ENCODE assay signal across 9 cellular contexts in genomic region chr15:33154366-33155166, GRCh38. TPM values are rescaled to one million over a fixed set of nuclear protein-coding genes. Genes with fewer than 3 reads are reported as not detected.
DNase-seq lines count a peak whose midpoint lies in the region; ATAC-seq and TF ChIP-seq lines count a peak whose summit lies in the region.
"Had no signal": no experiment of that assay in that cellular context is flagged by ENCODE, and none has a peak within 500 bp of the region (broad histone marks: within the 10 kb centered on the region; RNA-seq: fewer than 3 reads in every experiment).

No MANE protein-coding gene starts in this region.

- TF ChIP-seq CTCF in SK-N-SH (IDR thresholded peaks at IDR 0.05): no peak
- no peak for TF ChIP-seq CTCF in gastroesophageal sphincter (IDR thresholded peaks at IDR 0.05)

- peak overlapping the region; percentile 51 to 64; a peak in 3 of 4 replicates for H3K4me3 ChIP-seq in SK-N-SH (ENCODE audit: low read depth in 2 of 2, low read length in 1 of 2)
- peak overlapping the region in 1 of 2 donors; percentile 31 for H3K4me3 ChIP-seq in gastroesophageal sphincter
- H3K4me3 ChIP-seq: PC-9 had no signal

- H2AFZ ChIP-seq in SK-N-SH (ENCODE audit: low read depth): no peak overlapping the region
- H2AFZ ChIP-seq: PC-9 had no signal

- H3K9me2 ChIP-seq in SK-N-SH: no peaks in the 10 kb centered on the region

- H3K27me3 ChIP-seq in SK-N-SH (ENCODE audit: insufficient read depth) (no peaks in the 10 kb centered on the region), gastroesophageal sphincter (no peaks in the 10 kb centered on the region)

- DNase-seq in EH (ENCODE audit: low read depth) (peak; percentile 90), SK-N-SH (no peak), retina (peak; percentile 23), germinal center (ENCODE audit: low spot score) (no peak)

- H3K79me2 ChIP-seq in SK-N-SH (ENCODE audit: insufficient read depth): peaks cover 73% of the 10 kb centered on the region

- POLR2A ChIA-PET in SK-N-SH (lab: Yijun Ruan, JAX): no interaction called here

- peak overlapping the region; percentile 74 for H3K4me2 ChIP-seq in SK-N-SH
- H3K4me2 ChIP-seq: PC-9 had no signal

- H3K4me1 ChIP-seq in SK-N-SH (ENCODE audit: control insufficient read depth in 1 of 2, insufficient read depth in 2 of 2, low read depth in 1 of 2, low read length in 1 of 2) (peaks cover 6 to 17% of the 10 kb centered on the region in 2 experiments), gastroesophageal sphincter (no peaks in the 10 kb centered on the region)

- H4K20me1 ChIP-seq in SK-N-SH (ENCODE audit: insufficient read depth): no peaks in the 10 kb centered on the region; the same call in 1 of the 2 replicates

- TF ChIP-seq POLR2A in gastroesophageal sphincter (IDR thresholded peaks at IDR 0.05): no peak

- peaks cover 35% of the 10 kb centered on the region for H3F3A ChIP-seq in SK-N-SH (replicated peaks; ENCODE audit: insufficient read depth)

- no peak for TF ChIP-seq RAD21 in SK-N-SH (IDR thresholded peaks at IDR 0.05; ENCODE audit: low read length)

- ATAC-seq in gastroesophageal sphincter: peak; percentile 70
- ATAC-seq in HG02938 (IDR thresholded peaks at IDR 0.05; ENCODE audit: unreplicated experiment): no peak
- ATAC-seq in GM21423 (IDR thresholded peaks at IDR 0.05; ENCODE audit: unreplicated experiment): no peak
- ATAC-seq in GM18907 (IDR thresholded peaks at IDR 0.05; ENCODE audit: unreplicated experiment): no peak

- TF ChIP-seq EP300 in SK-N-SH (IDR thresholded peaks at IDR 0.05; ENCODE audit: borderline replicate concordance in 1 of 2, low read depth in 1 of 2, low read length in 1 of 2) (peak; percentile 64 to 93), gastroesophageal sphincter (IDR thresholded peaks at IDR 0.05) (no peak)

- H3K9me3 ChIP-seq in SK-N-SH (no peaks in the 10 kb centered on the region), gastroesophageal sphincter (no peaks in the 10 kb centered on the region)

- peak overlapping the region; percentile 88 for H3K9ac ChIP-seq in SK-N-SH

- WGBS in SK-N-SH (ENCODE audit: low lambda C conversion rate): 26% methylated on average over 13 of the region's 13 CpGs
- WGBS in gastroesophageal sphincter (ENCODE audit: low coverage in 1 of 2), 2 donors: 64 to 68% methylated on average over 6 to 10 of the region's 13 CpGs

- H3K36me3 ChIP-seq in SK-N-SH (replicated peaks in 1 of 2; ENCODE audit: control insufficient read depth in 1 of 2, insufficient read depth in 2 of 2, low read length in 1 of 2): peaks cover 0 to 8% of the 10 kb centered on the region in 2 experiments
- H3K36me3 ChIP-seq in gastroesophageal sphincter: no peaks in the 10 kb centered on the region

- H3K27ac ChIP-seq in SK-N-SH (ENCODE audit: low read depth in 2 of 2, low read length in 1 of 2) (peak overlapping the region; percentile 64 to 99; a peak in 3 of 4 replicates), gastroesophageal sphincter (peak overlapping the region in 2 of 4 donors; percentile 37 to 56)
- H3K27ac ChIP-seq: PC-9 had no signal

- CTCF ChIA-PET in SK-N-SH (lab: Yijun Ruan, JAX): interaction anchor here (0.9 to 1.1 kb wide), 2 partner anchors 546 to 547 kb away, joined by 3 read pairs; no protein-coding TSS in a partner anchor

TF ChIP-seq in SK-N-SH, 30 proteins besides CTCF, POLR2A, EP300 and RAD21 (continues in another document):
- no peak for TF ChIP-seq NRF1 (IDR thresholded peaks at IDR 0.05; ENCODE audit: low read depth, low read length)
- no peak for TF ChIP-seq EZH2phosphoT487 (IDR thresholded peaks at IDR 0.05; ENCODE audit: borderline replicate concordance, low read depth)
- peak; percentile 89 for TF ChIP-seq FOXM1 (IDR thresholded peaks at IDR 0.05; ENCODE audit: low read depth)
- TF ChIP-seq TCF12 (IDR thresholded peaks at IDR 0.05): peak; percentile 94
- no peak for TF ChIP-seq REST (IDR thresholded peaks at IDR 0.05; ENCODE audit: low read depth, low read length)
- no peak for TF ChIP-seq FOXJ3 (CRISPR knock-in tag; IDR thresholded peaks at IDR 0.05)
- TF ChIP-seq SIN3A (IDR thresholded peaks at IDR 0.05; ENCODE audit: borderline replicate concordance, low read depth, low read length): peak; percentile 86
- TF ChIP-seq PBX3 (IDR thresholded peaks at IDR 0.05): peak; percentile 97
- TF ChIP-seq SMC3 (IDR thresholded peaks at IDR 0.05; ENCODE audit: low read depth, low read length): no peak
- peak; percentile 80 for TF ChIP-seq MAX (IDR thresholded peaks at IDR 0.05; ENCODE audit: low read depth)
- peak; percentile 94 for TF ChIP-seq TAF1 (IDR thresholded peaks at IDR 0.05; ENCODE audit: borderline replicate concordance, low read depth, low read length)
- TF ChIP-seq RXRA (IDR thresholded peaks at IDR 0.05; ENCODE audit: borderline replicate concordance, low read depth): 0 out of 2 replicates have a peak, but pooled peaks have one; percentile 75
- TF ChIP-seq USF1 (IDR thresholded peaks at IDR 0.05; ENCODE audit: borderline replicate concordance, low read depth): peak; percentile 71
- TF ChIP-seq JUND (IDR thresholded peaks at IDR 0.05): peak; percentile 87
- peak; percentile 68; the same call in 1 of the 2 replicates for TF ChIP-seq YY1 (IDR thresholded peaks at IDR 0.05; ENCODE audit: low read depth)
- TF ChIP-seq RFX5 (IDR thresholded peaks at IDR 0.05; ENCODE audit: low read length): no peak
- no peak for TF ChIP-seq GATA2 (CRISPR knock-in tag; IDR thresholded peaks at IDR 0.05)
- peak; percentile 73; the same call in 1 of the 2 replicates for TF ChIP-seq MEF2A (IDR thresholded peaks at IDR 0.05; ENCODE audit: borderline replicate concordance, low read depth)
- peak; percentile 75 for TF ChIP-seq FOSL2 (IDR thresholded peaks at IDR 0.05; ENCODE audit: borderline replicate concordance, low read depth)
- peak; percentile 84 for TF ChIP-seq TEAD4 (IDR thresholded peaks at IDR 0.05; ENCODE audit: borderline replicate concordance, insufficient read depth)
- TF ChIP-seq NFIC (IDR thresholded peaks at IDR 0.05; ENCODE audit: borderline replicate concordance): no peak; the same call in none of the 2 replicates
- TF ChIP-seq ELF1 (IDR thresholded peaks at IDR 0.05): no peak; the same call in 1 of the 2 replicates

RNA-seq across cellular contexts. Expression of gene FMN1, which starts 39.9 kb away (rescaled TPM):
- 9.1 and 10.5 TPM in 2 replicates for polyA plus RNA-seq in SK-N-SH (2012; rRNA removed)
- polyA plus RNA-seq in SK-N-SH (2012; cell fraction: cytosol; rRNA removed): 8.4 and 10.0 TPM in 2 replicates
- 23.3 and 34.7 TPM in 2 replicates for polyA plus RNA-seq in SK-N-SH (2012; cell fraction: nucleus; rRNA removed)
- 10 to 100 TPM in 2 of 4 donors, 1 to 10 TPM in 2; 5.1 to 13.3 (median 9.0) TPM for total RNA-seq in gastroesophageal sphincter

Comparison
In these comparisons a context has a peak if more than half of its experiments do, and no peak if none do; other contexts are left out.
1. DNase-seq: peak in EH (single experiment) and retina (single experiment); none in SK-N-SH (single experiment) and germinal center (single experiment).